ENCODE assay signal across 1 cellular context in genomic region chr20:31870703-31871601, GRCh38.
TF ChIP-seq lines count a peak whose summit lies in the region.

No MANE protein-coding gene starts in this region.

TF ChIP-seq in A549, 52 proteins besides CTCF, POLR2A, EP300 and RAD21 (continued from another document):
- TF ChIP-seq NPAS2 (CRISPR knock-in tag; IDR thresholded peaks at IDR 0.05; ENCODE audit: borderline replicate concordance), result no peak
- no peak for TF ChIP-seq BCL3 (IDR thresholded peaks at IDR 0.05)
- TF ChIP-seq NR3C1 (IDR thresholded peaks at IDR 0.05), result no peak
- TF ChIP-seq MAFK (IDR thresholded peaks at IDR 0.05; ENCODE audit: partially characterized antibody), result no peak
- TF ChIP-seq CBX2 (IDR thresholded peaks at IDR 0.05; ENCODE audit: borderline replicate concordance, low read depth), result no peak
- TF ChIP-seq CEBPB (IDR thresholded peaks at IDR 0.05), result no peak
- no peak for TF ChIP-seq CHD4 (IDR thresholded peaks at IDR 0.05; ENCODE audit: borderline replicate concordance)
